Comparison of ENCODE assay signal across 15 cellular contexts in genomic region chr13:21048901-21049655, GRCh38. TPM values are rescaled to one million over a fixed set of nuclear protein-coding genes. Genes with fewer than 3 reads are reported as not detected.
DNase-seq lines count a peak whose midpoint lies in the region; ATAC-seq, FAIRE-seq and TF ChIP-seq lines count a peak whose summit lies in the region.
"Had no signal": no experiment of that assay in that cellular context is flagged by ENCODE, and none has a peak within 500 bp of the region (broad histone marks: within the 10 kb centered on the region; RNA-seq: fewer than 3 reads in every experiment).

No MANE protein-coding gene starts in this region.

- H4K8ac ChIP-seq in trophoblast cell (ENCODE audit: low read depth, low read length): no peak overlapping the region

- H3K14ac ChIP-seq in trophoblast cell (ENCODE audit: low read length): no peak overlapping the region

- no peak overlapping the region for H2BK5ac ChIP-seq in trophoblast cell (ENCODE audit: low read depth, low read length, poor library complexity)

- no peak for ATAC-seq in GM19328 (IDR thresholded peaks at IDR 0.05; ENCODE audit: unreplicated experiment)
- ATAC-seq: PC-3 had no signal

- no peak overlapping the region for H3K9ac ChIP-seq in endothelial cell of umbilical vein (replicated peaks; ENCODE audit: extremely low read depth, insufficient read depth, low read length)
- H3K9ac ChIP-seq in trophoblast cell (ENCODE audit: low read length): no peak overlapping the region

- H3K79me1 ChIP-seq in trophoblast cell (ENCODE audit: low read length): no peaks in the 10 kb centered on the region

- H4K91ac ChIP-seq in trophoblast cell (ENCODE audit: low read depth, low read length): no peak overlapping the region

- no peak overlapping the region for H3K27ac ChIP-seq in endothelial cell of umbilical vein (ENCODE audit: insufficient read depth, low read depth, low read length)
- no peak overlapping the region for H3K27ac ChIP-seq in trophoblast cell (ENCODE audit: low read depth, low read length)

- H3K4me1 ChIP-seq in endothelial cell of umbilical vein (ENCODE audit: control insufficient read depth, extremely low read depth, insufficient read depth, low read length) (peaks cover 56% of the 10 kb centered on the region), trophoblast cell (ENCODE audit: control insufficient read depth in 1 of 2, insufficient read depth in 2 of 2, low read length in 2 of 2) (peaks cover 14 to 15% of the 10 kb centered on the region in 2 experiments)

- H3K36me3 Mint-ChIP-seq in CD14-positive monocyte (peaks cover 27 to 31% of the 10 kb centered on the region in 2 donors), HFFc6 (ENCODE audit: low read depth) (peaks cover 42% of the 10 kb centered on the region)

- H3K4me1 Mint-ChIP-seq in CD14-positive monocyte (peaks cover 78% of the 10 kb centered on the region), HFFc6 (ENCODE audit: low read depth) (peaks cover 71% of the 10 kb centered on the region)

- H3K4ac ChIP-seq in trophoblast cell (ENCODE audit: low read depth, low read length): peak overlapping the region; percentile 89

- no peak overlapping the region for H3K18ac ChIP-seq in trophoblast cell (ENCODE audit: low read length)

- H3K27me3 Mint-ChIP-seq in CD14-positive monocyte (ENCODE audit: low read depth in 3 of 3) (peaks cover 0 to 2% (median 0%) of the 10 kb centered on the region in 3 donors), HFFc6 (ENCODE audit: insufficient read depth) (peaks cover 7% of the 10 kb centered on the region)

- no peak for DNase-seq in CD14-positive monocyte (ENCODE audit: low spot score)
- DNase-seq in HFFc6: no peak
- no peak for DNase-seq in endothelial cell of umbilical vein (ENCODE audit: low read depth, low spot score)
- DNase-seq in trophoblast cell: no peak
- DNase-seq in stimulated activated CD4-positive, alpha-beta T cell treated with anti-CD3 and anti-CD28 coated beads, Interleukin-15, amount 100 ng/mL, for 24 hours: no peak
- DNase-seq in GF-D8 (lab: John Stamatoyannopoulos, UW): no peak
- DNase-seq: DMS53, KG1, NCI-H1092, NCI-H226, NCI-H526, PC-3 had no signal

- peak; percentile 44 for FAIRE-seq in endothelial cell of umbilical vein (lab: Jason Lieb, UNC)
- FAIRE-seq: GM12891, GM19239 had no signal

- CTCF ChIA-PET in endothelial cell of umbilical vein (lab: Charles Lee): interaction anchor here (0.5 to 1.3 kb wide), 3 partner anchors 9 to 19 kb away, joined by 3 to 4 read pairs (median 3); no protein-coding TSS in a partner anchor

- no peak overlapping the region for H2BK12ac ChIP-seq in trophoblast cell (ENCODE audit: low read length)

- intact Hi-C loops in CD14-positive monocyte (cut with micrococcal nuclease) (loop anchor here in 1 of 2 donors (10.0 kb wide), 1 partner anchor 94 kb away; no protein-coding TSS in a partner anchor), endothelial cell of umbilical vein (cut with micrococcal nuclease) (no loop called here)

- no TSS peak for BruUV-seq in endothelial cell of umbilical vein (replicated peaks; lab: Mats Ljungman, UMichigan)

- H3K27ac Mint-ChIP-seq in CD14-positive monocyte (peak overlapping the region; percentile 10 to 90 (median 75)), HFFc6 (peak overlapping the region; percentile 25)

- H3K79me2 ChIP-seq in endothelial cell of umbilical vein (ENCODE audit: control insufficient read depth, insufficient read depth, low read length): peaks cover 99% of the 10 kb centered on the region
- H3K79me2 ChIP-seq in trophoblast cell (ENCODE audit: control insufficient read depth, insufficient read depth, low read length, poor library complexity): peaks cover 39% of the 10 kb centered on the region

- H3K4me3 ChIP-seq in endothelial cell of umbilical vein (replicated peaks in 1 of 3; ENCODE audit: insufficient read depth in 1 of 3, low read depth in 1 of 3, low read length in 3 of 3) (no peak overlapping the region), trophoblast cell (ENCODE audit: low read depth, low read length) (no peak overlapping the region)

- H4K20me1 ChIP-seq in endothelial cell of umbilical vein (replicated peaks; ENCODE audit: control insufficient read depth, extremely low read depth, insufficient read depth, low read length): peaks cover 11% of the 10 kb centered on the region

- H3K4me2 ChIP-seq in endothelial cell of umbilical vein (ENCODE audit: insufficient read depth, low read length): no peak overlapping the region
- no peak overlapping the region for H3K4me2 ChIP-seq in trophoblast cell (ENCODE audit: low read length)

- TF ChIP-seq POLR2A in endothelial cell of umbilical vein (IDR thresholded peaks at IDR 0.05; ENCODE audit: low read depth, low read length): no peak

- H3K23ac ChIP-seq in trophoblast cell (ENCODE audit: low read length): no peak overlapping the region

- POLR2A ChIA-PET in endothelial cell of umbilical vein (lab: Charles Lee): no interaction called here

- dilution Hi-C loops in endothelial cell of umbilical vein (cut with MboI; ENCODE audit: extremely low pct_ligation_motif_present, low sequenced_read_pairs): no loop called here

- H3K36me3 ChIP-seq in endothelial cell of umbilical vein (ENCODE audit: control insufficient read depth in 2 of 2, extremely low read depth in 1 of 2, insufficient read depth in 2 of 2, low read length in 2 of 2): peaks cover 0 to 17% of the 10 kb centered on the region in 2 experiments
- peaks cover 23% of the 10 kb centered on the region in 2 experiments for H3K36me3 ChIP-seq in trophoblast cell (ENCODE audit: control insufficient read depth in 1 of 2, insufficient read depth in 2 of 2, low read length in 2 of 2)

- H3K27me3 ChIP-seq in endothelial cell of umbilical vein (ENCODE audit: control insufficient read depth in 2 of 2, insufficient read depth in 2 of 2, low read length in 2 of 2) (no peaks in the 10 kb centered on the region), trophoblast cell (ENCODE audit: insufficient read depth, low read length) (no peaks in the 10 kb centered on the region)

- TF ChIP-seq CTCF in CD14-positive monocyte (IDR thresholded peaks at IDR 0.05) (no peak), HFFc6 (IDR thresholded peaks at IDR 0.05) (no peak), endothelial cell of umbilical vein (IDR thresholded peaks at IDR 0.05; ENCODE audit: extremely low read depth in 1 of 2, insufficient read depth in 1 of 2, low read depth in 1 of 2, low read length in 2 of 2) (no peak)

- H2AK5ac ChIP-seq in trophoblast cell (ENCODE audit: low read length): no peak overlapping the region

- peaks cover 0 to 3% (median 0%) of the 10 kb centered on the region in 7 donors for H3K9me3 Mint-ChIP-seq in CD14-positive monocyte
- H3K9me3 Mint-ChIP-seq in HFFc6: no peaks in the 10 kb centered on the region; the same call in 1 of the 2 replicates

- no CpG with 5 or more reads among the region's 6 CpGs for WGBS in trophoblast cell (ENCODE audit: extremely low coverage, insufficient coverage, insufficient read length)

- H4K12ac ChIP-seq in trophoblast cell (ENCODE audit: low read depth, low read length): no peak overlapping the region

- no peak overlapping the region for H2BK120ac ChIP-seq in trophoblast cell (ENCODE audit: insufficient read depth, low read length, poor library complexity)

- no peak overlapping the region for H2AFZ ChIP-seq in endothelial cell of umbilical vein (ENCODE audit: low read depth, low read length)
- no peak overlapping the region for H2AFZ ChIP-seq in trophoblast cell (ENCODE audit: insufficient read depth, low read length, poor library complexity)

- H3K9me3 ChIP-seq in endothelial cell of umbilical vein (replicated peaks; ENCODE audit: control insufficient read depth, insufficient read depth, low read length) (no peaks in the 10 kb centered on the region), trophoblast cell (ENCODE audit: insufficient read depth, low read depth, low read length) (peaks cover 2% of the 10 kb centered on the region)

- H3K9me1 ChIP-seq in endothelial cell of umbilical vein (replicated peaks; ENCODE audit: control insufficient read depth, extremely low read depth, insufficient read depth, low read length): no peaks in the 10 kb centered on the region

- no peak overlapping the region for H3K4me3 Mint-ChIP-seq in CD14-positive monocyte
- no peak overlapping the region; the same call in 1 of the 2 replicates for H3K4me3 Mint-ChIP-seq in HFFc6

TF ChIP-seq in endothelial cell of umbilical vein, 7 proteins besides CTCF, POLR2A, EP300 and RAD21:
- TF ChIP-seq MYC (IDR thresholded peaks at IDR 0.05; ENCODE audit: low read depth, low read length) (no peak), GATA2 (IDR thresholded peaks at IDR 0.05; ENCODE audit: insufficient read depth, insufficient read length, low read depth, low read length) (no peak), JUN (IDR thresholded peaks at IDR 0.05; ENCODE audit: borderline replicate concordance, insufficient read depth, insufficient read length, low read depth) (no peak), EZH2 (IDR thresholded peaks at IDR 0.05; ENCODE audit: borderline replicate concordance, low read depth, low read length, severe bottlenecking) (no peak), FOS (IDR thresholded peaks at IDR 0.05; ENCODE audit: borderline replicate concordance, insufficient read depth, low read length) (no peak), POLR2AphosphoS5 (IDR thresholded peaks at IDR 0.05; ENCODE audit: insufficient read depth, low read depth, low read length) (no peak)
- TF ChIP-seq, protein P1, sequence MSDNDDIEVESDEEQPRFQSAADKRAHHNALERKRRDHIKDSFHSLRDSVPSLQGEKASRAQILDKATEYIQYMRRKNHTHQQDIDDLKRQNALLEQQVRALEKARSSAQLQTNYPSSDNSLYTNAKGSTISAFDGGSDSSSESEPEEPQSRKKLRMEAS (IDR thresholded peaks at IDR 0.05; ENCODE audit: insufficient read depth, insufficient read length): no peak

RNA-seq across cellular contexts. Expression of gene LATS2, which starts 12.3 kb away (rescaled TPM):
- 1 to 10 TPM in 1 of 2 donors, under 1 TPM in 1; 0.96 to 1.0 TPM for polyA plus RNA-seq in CD14-positive monocyte
- 10 to 100 TPM; 43.5 to 54.8 (median 44.9) TPM for total RNA-seq in HFFc6 (2021; fragmentation: NEBNext Ultra II Directional; extraction: Animal tissue kit (Norgen Biotek cat#: 25700))
- total RNA-seq in endothelial cell of umbilical vein: 65.7 and 67.6 TPM in 2 replicates
- 25.4 and 33.5 TPM in 2 replicates for polyA plus RNA-seq in endothelial cell of umbilical vein
- 27.0 and 33.0 TPM in 2 replicates for polyA plus RNA-seq in endothelial cell of umbilical vein (2011; cell fraction: cytosol; rRNA removed)
- 42.0 and 42.2 TPM in 2 replicates for polyA plus RNA-seq in endothelial cell of umbilical vein (2011; cell fraction: nucleus; rRNA removed)
- 48.9 and 49.6 TPM in 2 replicates for polyA plus RNA-seq in endothelial cell of umbilical vein (2012)
- 44.9 and 45.7 TPM in 2 replicates for polyA minus RNA-seq in endothelial cell of umbilical vein
- polyA minus RNA-seq in endothelial cell of umbilical vein (2011; cell fraction: cytosol; rRNA and poly(A)+ RNA removed): 17.7 TPM
- 33.7 and 49.2 TPM in 2 replicates for polyA minus RNA-seq in endothelial cell of umbilical vein (2011; cell fraction: nucleus; rRNA and poly(A)+ RNA removed)
- polyA plus RNA-seq in trophoblast cell (2013): 33.1 and 34.6 TPM in 2 replicates
